In genomic region chr7:38781991-38782390, GRCh38 we compare ENCODE assay signal across 1 cellular context.
TF ChIP-seq lines count a peak whose summit lies in the region.

No MANE protein-coding gene starts in this region.

TF ChIP-seq in H1, 55 proteins besides CTCF, POLR2A, EP300 and RAD21:
- TF ChIP-seq BRCA1 (IDR thresholded peaks at IDR 0.05; ENCODE audit: low read depth, low read length) (no peak), ATF3 (IDR thresholded peaks at IDR 0.05; ENCODE audit: insufficient read depth, low read depth, low read length) (no peak), TEAD4 (IDR thresholded peaks at IDR 0.05; ENCODE audit: low read depth, low read length) (no peak), CEBPB (IDR thresholded peaks at IDR 0.05; ENCODE audit: low read depth, low read length) (no peak), SP2 (IDR thresholded peaks at IDR 0.05; ENCODE audit: low read length) (no peak), MAX (IDR thresholded peaks at IDR 0.05) (no peak), MAFK (IDR thresholded peaks at IDR 0.05; ENCODE audit: low read depth, low read length) (no peak), TAF7 (optimal IDR thresholded peaks at IDR 0.05; ENCODE audit: borderline replicate concordance, low read depth, low read length) (no peak), SRF (IDR thresholded peaks at IDR 0.05; ENCODE audit: low read depth, low read length) (no peak), NANOG (IDR thresholded peaks at IDR 0.05; ENCODE audit: insufficient read depth, low read depth, low read length, poor library complexity, severe bottlenecking) (no peak), SIN3A (conservative IDR thresholded peaks at IDR 0.05 in 1 of 2, IDR thresholded peaks at IDR 0.05 in 1 of 2; ENCODE audit: low read depth in 1 of 2, low read length in 2 of 2) (no peak), KDM5A (IDR thresholded peaks at IDR 0.05; ENCODE audit: low read length) (no peak), GTF2F1 (IDR thresholded peaks at IDR 0.05; ENCODE audit: borderline replicate concordance, low read depth, low read length) (no peak), EZH2 (IDR thresholded peaks at IDR 0.05; ENCODE audit: low read depth, low read length, severe bottlenecking) (no peak), BACH1 (IDR thresholded peaks at IDR 0.05; ENCODE audit: low read length) (no peak)
TF ChIP-seq in H1: peak in this region for 0.
